19 cellular contexts compared by ENCODE assay signal in genomic region chr2:66126936-66127527, GRCh38.
DNase-seq lines count a peak whose midpoint lies in the region; ATAC-seq and TF ChIP-seq lines count a peak whose summit lies in the region.
"Had no signal": no experiment of that assay in that cellular context is flagged by ENCODE, and none has a peak within 500 bp of the region (broad histone marks: within the 10 kb centered on the region; RNA-seq: fewer than 3 reads in every experiment).

No MANE protein-coding gene starts in this region.

- H3K36me3 ChIP-seq in sigmoid colon = no peaks in the 10 kb centered on the region
- H3K36me3 ChIP-seq: BLaER1 had no signal

- TF ChIP-seq EP300 in sigmoid colon (IDR thresholded peaks at IDR 0.05) = no peak

- H3K27ac ChIP-seq in sigmoid colon = no peak overlapping the region
- H3K27ac ChIP-seq: 22Rv1, BLaER1, C4-2B had no signal

- H3K27me3 ChIP-seq in sigmoid colon = no peaks in the 10 kb centered on the region
- H3K27me3 ChIP-seq: BLaER1 had no signal

- no peak overlapping the region for H3K4me3 ChIP-seq in sigmoid colon
- H3K4me3 ChIP-seq: BLaER1, GM12878 had no signal

- no peak for TF ChIP-seq POLR2A in sigmoid colon (IDR thresholded peaks at IDR 0.05)

- WGBS in sigmoid colon, 2 donors = 71 to 79% methylated on average over 5 of the region's 5 CpGs

- TF ChIP-seq CTCF in sigmoid colon (IDR thresholded peaks at IDR 0.05) = no peak

- H3K9me3 ChIP-seq in sigmoid colon = no peaks in the 10 kb centered on the region
- H3K9me3 ChIP-seq: BLaER1, Caco-2 had no signal

- ATAC-seq in GM21528 (IDR thresholded peaks at IDR 0.05; ENCODE audit: low FRiP score, unreplicated experiment) (no peak), GM19023 (IDR thresholded peaks at IDR 0.05; ENCODE audit: unreplicated experiment) (no peak)
- ATAC-seq: CD8-positive, alpha-beta T cell; GM12878 had no signal

- no peaks in the 10 kb centered on the region for H3K4me1 ChIP-seq in sigmoid colon
- H3K4me1 ChIP-seq: BLaER1, Caco-2 had no signal

- DNase-seq in NCI-H146 (lab: John Stamatoyannopoulos, UW) = peak; percentile 8
- DNase-seq in NCI-H146 treated with DMSO at 0.1 percent for 48 hours (lab: John Stamatoyannopoulos, UW; ENCODE audit: unreplicated experiment) = no peak
- DNase-seq in left kidney (ENCODE audit: low read depth, low spot score) = peak; percentile 31
- DNase-seq in sigmoid colon = peak; percentile 62
- DNase-seq: Caco-2; CD4-positive, CD25-positive, alpha-beta regulatory T cell; CD8-positive, alpha-beta T cell; DMS153; DMS79; EL; GDM1; H7; HCEC 1CT had no signal

- intact Hi-C loops in sigmoid colon (cut with DNase I) = no loop called here
